Comparison of ENCODE assay signal across 16 cellular contexts in the genomic region with DNA sequence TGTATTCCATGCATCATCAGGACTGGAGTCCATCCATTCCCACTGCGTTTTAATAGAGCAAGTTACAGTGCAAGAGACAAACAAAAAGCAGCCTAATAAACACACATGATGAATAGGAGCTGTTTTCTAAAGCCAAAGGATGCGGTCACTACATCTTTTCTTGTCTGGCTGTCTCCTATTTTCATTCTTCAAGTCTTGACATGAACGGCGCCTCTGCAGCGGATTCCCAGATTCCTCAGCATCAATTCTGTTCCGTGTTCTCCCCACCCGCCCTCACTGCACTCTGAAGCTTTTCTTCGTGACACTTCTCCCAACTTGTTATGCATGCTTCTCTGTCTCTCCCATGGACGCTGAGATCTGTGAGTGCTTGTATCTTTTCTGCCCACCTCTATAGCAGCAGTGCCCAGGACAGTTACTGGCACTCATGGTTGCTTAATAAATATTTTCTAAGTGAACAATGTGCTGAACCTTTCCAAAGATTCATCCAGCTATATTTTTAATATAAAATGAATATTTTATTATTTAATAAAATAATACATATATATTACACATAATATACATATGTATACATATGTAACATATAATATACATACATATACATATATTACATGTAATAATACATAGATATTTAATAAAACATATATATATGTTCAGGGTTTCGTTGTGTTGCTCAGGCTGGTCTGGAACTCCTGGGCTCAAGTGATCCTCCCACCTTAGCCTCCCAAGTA.
DNase-seq lines count a peak whose midpoint lies in the region; ATAC-seq and TF ChIP-seq lines count a peak whose summit lies in the region.
"Had no signal": no experiment of that assay in that cellular context is flagged by ENCODE, and none has a peak within 500 bp of the region (broad histone marks: within the 10 kb centered on the region; RNA-seq: fewer than 3 reads in every experiment).

No MANE protein-coding gene starts in this region.

- no peak overlapping the region for H3K27ac Mint-ChIP-seq in WTC11
- H3K27ac Mint-ChIP-seq: CD4-positive, alpha-beta memory T cell; GM23338; H9 had no signal

- intact Hi-C loops in esophagus muscularis mucosa (cut with DNase I) (no loop called here), uterus (cut with DNase I; ENCODE audit: low total_unique reads) (no loop called here)

- no peak for TF ChIP-seq EP300 in esophagus muscularis mucosa (IDR thresholded peaks at IDR 0.05)

- TF ChIP-seq CTCF in WTC11 (IDR thresholded peaks at IDR 0.05) (no peak), esophagus muscularis mucosa (IDR thresholded peaks at IDR 0.05) (no peak), neutrophil (IDR thresholded peaks at IDR 0.05) (no peak), uterus (IDR thresholded peaks at IDR 0.05) (no peak)

- WGBS in esophagus muscularis mucosa, result 80% methylated on average over 10 of the region's 10 CpGs

- no peak overlapping the region for H3K4me3 Mint-ChIP-seq in WTC11
- H3K4me3 Mint-ChIP-seq: CD4-positive, alpha-beta memory T cell; GM23338; H9 had no signal

- H3K27ac ChIP-seq in esophagus muscularis mucosa (replicated peaks in 1 of 4), result no peak overlapping the region
- H3K27ac ChIP-seq in neutrophil, result peak overlapping the region; percentile 41
- no peak overlapping the region for H3K27ac ChIP-seq in uterus

- POLR2A ChIA-PET in WTC11 (lab: Charles Lee), result no interaction called here

- no peak for TF ChIP-seq POLR2A in esophagus muscularis mucosa (IDR thresholded peaks at IDR 0.05; ENCODE audit: low read depth)
- no peak for TF ChIP-seq POLR2A in uterus (IDR thresholded peaks at IDR 0.05)

- H3K27me3 Mint-ChIP-seq in WTC11 (ENCODE audit: low read depth), result no peaks in the 10 kb centered on the region
- H3K27me3 Mint-ChIP-seq: CD4-positive, alpha-beta memory T cell had no signal

- no peaks in the 10 kb centered on the region for H3K9me3 Mint-ChIP-seq in WTC11
- H3K9me3 Mint-ChIP-seq: H9 had no signal

- no peaks in the 10 kb centered on the region for H3K9me3 ChIP-seq in esophagus muscularis mucosa
- H3K9me3 ChIP-seq in neutrophil, result no peaks in the 10 kb centered on the region
- H3K9me3 ChIP-seq in uterus, result no peaks in the 10 kb centered on the region

- 0 out of 2 replicates have a peak, but pooled peaks cover 3% of the 10 kb centered on the region for H3K4me1 Mint-ChIP-seq in WTC11
- H3K4me1 Mint-ChIP-seq: CD4-positive, alpha-beta memory T cell; GM23338 had no signal

- no peak for ATAC-seq in WTC11
- no peak for ATAC-seq in GM18870 (IDR thresholded peaks at IDR 0.05; ENCODE audit: unreplicated experiment)
- ATAC-seq: GM23338, HCT116 had no signal

- no peaks in the 10 kb centered on the region for H3K4me1 ChIP-seq in esophagus muscularis mucosa
- H3K4me1 ChIP-seq in neutrophil (ENCODE audit: control insufficient read depth in 1 of 2, insufficient read depth in 1 of 2, low read depth in 1 of 2, low read length in 1 of 2), result no peaks in the 10 kb centered on the region
- H3K4me1 ChIP-seq in uterus, result no peaks in the 10 kb centered on the region

- no peak overlapping the region for H3K4me3 ChIP-seq in esophagus muscularis mucosa
- H3K4me3 ChIP-seq in neutrophil (ENCODE audit: low read depth in 1 of 2, low read length in 1 of 2), result no peak overlapping the region
- H3K4me3 ChIP-seq in uterus, result no peak overlapping the region
- H3K4me3 ChIP-seq: GM23338 had no signal

- DNase-seq in WTC11 (ENCODE audit: low spot score), result no peak
- peak; percentile 79 for DNase-seq in esophagus muscularis mucosa (ENCODE audit: extremely low spot score)
- no peak for DNase-seq in uterus
- no peak for DNase-seq in activated CD4-positive, alpha-beta T cell treated with anti-CD3 and anti-CD28 coated beads, Interleukin-2, amount 50 U/mL, for 4 hours
- DNase-seq: C1 segment of cervical spinal cord; Calu3; CD4-positive, alpha-beta memory T cell; COR-L47; DMS53; DMS79 treated with DMSO at 0.1 percent for 48 hours; GF-D8; H9 had no signal

- CTCF ChIA-PET in WTC11 (lab: Charles Lee), result no interaction called here

- H3K27me3 ChIP-seq in esophagus muscularis mucosa (no peaks in the 10 kb centered on the region), neutrophil (no peaks in the 10 kb centered on the region), uterus (no peaks in the 10 kb centered on the region)

- no peaks in the 10 kb centered on the region for H3K36me3 Mint-ChIP-seq in WTC11
- H3K36me3 Mint-ChIP-seq: CD4-positive, alpha-beta memory T cell had no signal

- H3K36me3 ChIP-seq in esophagus muscularis mucosa (no peaks in the 10 kb centered on the region), neutrophil (peaks cover 24% of the 10 kb centered on the region), uterus (no peaks in the 10 kb centered on the region)

TF ChIP-seq in WTC11, 78 proteins besides CTCF, POLR2A, EP300 and RAD21:
- TF ChIP-seq HMGA2 (CRISPR knock-in tag; IDR thresholded peaks at IDR 0.05) (peak; percentile 97), NFE2L1 (CRISPR knock-in tag; IDR thresholded peaks at IDR 0.05) (no peak)
